8 cellular contexts compared by ENCODE assay signal in genomic region chr2:131682122-131682944, GRCh38.
DNase-seq lines count a peak whose midpoint lies in the region; ATAC-seq and TF ChIP-seq lines count a peak whose summit lies in the region.

No MANE protein-coding gene starts in this region.

- peak; percentile 100 for ATAC-seq in GM18907 (IDR thresholded peaks at IDR 0.05; ENCODE audit: unreplicated experiment)
- peak; percentile 100 for ATAC-seq in HG03135 (IDR thresholded peaks at IDR 0.05; ENCODE audit: unreplicated experiment)
- ATAC-seq in left lobe of liver: peak; percentile 98

- peak overlapping the region; percentile 87 for H3K4me3 ChIP-seq in coronary artery

- TF ChIP-seq CTCF in coronary artery (IDR thresholded peaks at IDR 0.05): no peak

- H3K36me3 Mint-ChIP-seq in activated CD4-positive, alpha-beta T cell treated with anti-CD3 and anti-CD28 coated beads, Interleukin-2, amount 10 ng/mL, durations not matched to agents 24 days and 14 days (ENCODE audit: low read depth): peaks cover 15% of the 10 kb centered on the region

- intact Hi-C loops in activated CD4-positive, alpha-beta T cell treated with anti-CD3 and anti-CD28 coated beads, Interleukin-2, amount 10 ng/mL, durations not matched to agents 24 days and 14 days (cut with micrococcal nuclease): loop anchor here (2.0 to 5.0 kb wide), 2 partner anchors 190 to 255 kb away; partner anchors contain the start of gene MZT2A

- peak; percentile 83 for DNase-seq in AG08396 (ENCODE audit: low spot score)
- DNase-seq in NCI-H345 (lab: John Stamatoyannopoulos, UW): peak; percentile 91
- peak; percentile 93 for DNase-seq in activated CD4-positive, alpha-beta T cell treated with anti-CD3 and anti-CD28 coated beads, Interleukin-2, amount 10 ng/mL, durations not matched to agents 24 days and 14 days
- peak; percentile 86 for DNase-seq in coronary artery (ENCODE audit: low spot score)
- peak; percentile 80 for DNase-seq in left lobe of liver (ENCODE audit: low spot score)
- DNase-seq in stimulated activated CD4-positive, alpha-beta T cell treated with anti-CD3 and anti-CD28 coated beads, Interleukin-2, amount 100 ng/mL, for 4 hours (ENCODE audit: low read depth): peak; percentile 71

- H3K4me1 Mint-ChIP-seq in activated CD4-positive, alpha-beta T cell treated with anti-CD3 and anti-CD28 coated beads, Interleukin-2, amount 10 ng/mL, durations not matched to agents 24 days and 14 days: peaks cover 39% of the 10 kb centered on the region

- H3K27ac ChIP-seq in coronary artery: peak overlapping the region; percentile 84 to 87

- H3K9me3 Mint-ChIP-seq in activated CD4-positive, alpha-beta T cell treated with anti-CD3 and anti-CD28 coated beads, Interleukin-2, amount 10 ng/mL, durations not matched to agents 24 days and 14 days: no peaks in the 10 kb centered on the region

- H3K27me3 Mint-ChIP-seq in activated CD4-positive, alpha-beta T cell treated with anti-CD3 and anti-CD28 coated beads, Interleukin-2, amount 10 ng/mL, durations not matched to agents 24 days and 14 days: peaks cover 12% of the 10 kb centered on the region

- H3K27ac Mint-ChIP-seq in activated CD4-positive, alpha-beta T cell treated with anti-CD3 and anti-CD28 coated beads, Interleukin-2, amount 10 ng/mL, durations not matched to agents 24 days and 14 days: peak overlapping the region; percentile 78

- peak overlapping the region; percentile 89 for H3K4me3 Mint-ChIP-seq in activated CD4-positive, alpha-beta T cell treated with anti-CD3 and anti-CD28 coated beads, Interleukin-2, amount 10 ng/mL, durations not matched to agents 24 days and 14 days

Comparison
In these comparisons a context has a peak if more than half of its experiments do, and no peak if none do; other contexts are left out.
1. Peak in every context shown above with its lines: DNase-seq, ATAC-seq, H3K4me3 ChIP-seq and H3K27ac ChIP-seq.